Comparison of ENCODE assay signal across 1 cellular context in the genomic region with DNA sequence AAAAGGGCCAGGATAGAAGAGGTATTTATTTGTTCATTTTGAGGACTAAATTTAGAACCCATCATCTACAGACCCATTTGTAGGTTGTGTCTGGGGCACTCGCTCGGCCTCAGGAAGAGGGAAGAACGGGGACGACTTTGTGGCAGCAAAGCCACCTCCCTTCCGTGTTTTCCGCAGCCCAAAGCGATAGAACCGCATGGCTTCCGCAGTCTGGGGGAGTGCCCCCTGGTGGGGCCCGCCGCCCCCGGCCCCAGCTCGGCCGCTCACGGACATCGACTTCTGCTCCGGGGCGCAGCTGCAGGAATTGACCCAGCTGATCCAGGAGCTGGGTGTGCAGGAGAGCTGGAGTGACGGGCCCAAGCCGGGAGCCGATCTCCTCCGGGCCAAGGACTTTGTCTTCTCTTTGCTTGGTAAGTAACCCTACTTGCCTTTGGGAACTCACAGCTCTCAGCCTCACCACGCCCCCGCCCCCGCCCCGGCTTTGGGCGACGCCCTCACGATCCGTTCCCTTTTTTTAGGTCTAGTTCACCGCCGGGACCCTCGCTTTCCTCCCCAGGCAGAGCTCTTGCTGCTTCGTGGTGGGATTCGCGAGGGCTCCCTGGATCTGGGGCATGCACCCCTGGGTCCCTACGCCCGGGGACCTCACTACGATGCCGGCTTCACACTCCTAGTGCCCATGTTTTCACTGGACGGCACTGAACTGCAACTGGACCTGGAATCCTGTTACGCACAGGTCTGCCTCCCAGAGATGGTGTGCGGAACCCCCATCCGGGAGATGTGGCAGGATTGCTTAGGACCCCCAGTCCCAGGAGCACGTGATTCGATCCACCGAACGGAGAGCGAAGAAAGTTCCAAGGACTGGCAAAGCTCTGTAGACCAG.
TF ChIP-seq lines count a peak whose summit lies in the region.

No MANE protein-coding gene starts in this region.

TF ChIP-seq in HepG2, 621 proteins besides CTCF, POLR2A, EP300 and RAD21 (continues in another document):
- no peak for TF ChIP-seq XRCC5 (optimal IDR thresholded peaks at IDR 0.05; ENCODE audit: low read length)
- TF ChIP-seq, protein P1, sequence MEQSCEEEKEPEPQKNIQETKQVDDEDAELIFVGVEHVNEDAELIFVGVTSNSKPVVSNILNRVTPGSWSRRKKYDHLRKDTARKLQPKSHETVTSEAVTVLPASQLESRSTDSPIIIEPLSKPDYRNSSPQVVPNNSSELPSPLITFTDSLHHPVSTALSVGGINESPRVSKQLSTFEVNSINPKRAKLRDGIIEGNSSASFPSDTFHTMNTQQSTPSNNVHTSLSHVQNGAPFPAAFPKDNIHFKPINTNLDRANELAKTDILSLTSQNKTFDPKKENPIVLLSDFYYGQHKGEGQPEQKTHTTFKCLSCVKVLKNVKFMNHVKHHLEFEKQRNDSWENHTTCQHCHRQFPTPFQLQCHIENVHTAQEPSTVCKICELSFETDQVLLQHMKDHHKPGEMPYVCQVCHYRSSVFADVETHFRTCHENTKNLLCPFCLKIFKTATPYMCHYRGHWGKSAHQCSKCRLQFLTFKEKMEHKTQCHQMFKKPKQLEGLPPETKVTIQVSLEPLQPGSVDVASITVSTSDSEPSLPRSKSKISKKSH (CRISPR knock-in tag; IDR thresholded peaks at IDR 0.05; ENCODE audit: borderline replicate concordance), result no peak; the same call in 1 of the 2 replicates
- TF ChIP-seq, protein P2, sequence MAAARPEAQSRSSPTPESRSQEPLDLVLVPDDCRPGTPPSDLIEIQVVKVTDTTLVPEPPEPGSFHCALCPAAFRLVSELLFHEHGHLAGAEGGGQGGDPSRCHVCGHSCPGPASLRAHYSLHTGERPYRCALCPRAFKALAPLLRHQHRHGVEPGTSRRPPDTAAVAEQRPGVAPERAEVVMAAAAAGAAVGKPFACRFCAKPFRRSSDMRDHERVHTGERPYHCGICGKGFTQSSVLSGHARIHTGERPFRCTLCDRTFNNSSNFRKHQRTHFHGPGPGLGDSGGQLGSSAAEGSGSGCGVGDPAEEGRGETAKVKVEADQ (CRISPR knock-in tag; IDR thresholded peaks at IDR 0.05; ENCODE audit: borderline replicate concordance), result peak; percentile 22; the same call in 1 of the 2 replicates
- no peak for TF ChIP-seq NFKBIZ (CRISPR knock-in tag; IDR thresholded peaks at IDR 0.05)
- TF ChIP-seq, protein P3, sequence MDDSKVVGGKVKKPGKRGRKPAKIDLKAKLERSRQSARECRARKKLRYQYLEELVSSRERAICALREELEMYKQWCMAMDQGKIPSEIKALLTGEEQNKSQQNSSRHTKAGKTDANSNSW (CRISPR knock-in tag; IDR thresholded peaks at IDR 0.05; ENCODE audit: borderline replicate concordance), result no peak
- TF ChIP-seq NCOR1 (IDR thresholded peaks at IDR 0.05; ENCODE audit: borderline replicate concordance, low read length), result no peak
- no peak for TF ChIP-seq ZNF879 (CRISPR knock-in tag; IDR thresholded peaks at IDR 0.05)
- TF ChIP-seq HOXA3 (CRISPR knock-in tag; IDR thresholded peaks at IDR 0.05), result no peak; the same call in 1 of the 2 replicates
- TF ChIP-seq GZF1 (CRISPR knock-in tag; IDR thresholded peaks at IDR 0.05), result no peak
- TF ChIP-seq CHCHD3 (CRISPR knock-in tag; IDR thresholded peaks at IDR 0.05), result no peak
- TF ChIP-seq ZNF605 (CRISPR knock-in tag; IDR thresholded peaks at IDR 0.05), result no peak
- peak; percentile 27; the same call in 1 of the 2 replicates for TF ChIP-seq KDM5B (CRISPR knock-in tag; IDR thresholded peaks at IDR 0.05; ENCODE audit: borderline replicate concordance)
- no peak for TF ChIP-seq U2AF1 (optimal IDR thresholded peaks at IDR 0.05; ENCODE audit: low read depth, low read length)
- TF ChIP-seq ZC3H13 (CRISPR knock-in tag; IDR thresholded peaks at IDR 0.05), result no peak
- TF ChIP-seq, protein P4, sequence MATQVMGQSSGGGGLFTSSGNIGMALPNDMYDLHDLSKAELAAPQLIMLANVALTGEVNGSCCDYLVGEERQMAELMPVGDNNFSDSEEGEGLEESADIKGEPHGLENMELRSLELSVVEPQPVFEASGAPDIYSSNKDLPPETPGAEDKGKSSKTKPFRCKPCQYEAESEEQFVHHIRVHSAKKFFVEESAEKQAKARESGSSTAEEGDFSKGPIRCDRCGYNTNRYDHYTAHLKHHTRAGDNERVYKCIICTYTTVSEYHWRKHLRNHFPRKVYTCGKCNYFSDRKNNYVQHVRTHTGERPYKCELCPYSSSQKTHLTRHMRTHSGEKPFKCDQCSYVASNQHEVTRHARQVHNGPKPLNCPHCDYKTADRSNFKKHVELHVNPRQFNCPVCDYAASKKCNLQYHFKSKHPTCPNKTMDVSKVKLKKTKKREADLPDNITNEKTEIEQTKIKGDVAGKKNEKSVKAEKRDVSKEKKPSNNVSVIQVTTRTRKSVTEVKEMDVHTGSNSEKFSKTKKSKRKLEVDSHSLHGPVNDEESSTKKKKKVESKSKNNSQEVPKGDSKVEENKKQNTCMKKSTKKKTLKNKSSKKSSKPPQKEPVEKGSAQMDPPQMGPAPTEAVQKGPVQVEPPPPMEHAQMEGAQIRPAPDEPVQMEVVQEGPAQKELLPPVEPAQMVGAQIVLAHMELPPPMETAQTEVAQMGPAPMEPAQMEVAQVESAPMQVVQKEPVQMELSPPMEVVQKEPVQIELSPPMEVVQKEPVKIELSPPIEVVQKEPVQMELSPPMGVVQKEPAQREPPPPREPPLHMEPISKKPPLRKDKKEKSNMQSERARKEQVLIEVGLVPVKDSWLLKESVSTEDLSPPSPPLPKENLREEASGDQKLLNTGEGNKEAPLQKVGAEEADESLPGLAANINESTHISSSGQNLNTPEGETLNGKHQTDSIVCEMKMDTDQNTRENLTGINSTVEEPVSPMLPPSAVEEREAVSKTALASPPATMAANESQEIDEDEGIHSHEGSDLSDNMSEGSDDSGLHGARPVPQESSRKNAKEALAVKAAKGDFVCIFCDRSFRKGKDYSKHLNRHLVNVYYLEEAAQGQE (IDR thresholded peaks at IDR 0.05; ENCODE audit: borderline replicate concordance in 1 of 2, low read depth in 1 of 2, low read length in 2 of 2), result no peak
- no peak for TF ChIP-seq PAF1 (CRISPR knock-in tag; IDR thresholded peaks at IDR 0.05)
- TF ChIP-seq, protein P5, sequence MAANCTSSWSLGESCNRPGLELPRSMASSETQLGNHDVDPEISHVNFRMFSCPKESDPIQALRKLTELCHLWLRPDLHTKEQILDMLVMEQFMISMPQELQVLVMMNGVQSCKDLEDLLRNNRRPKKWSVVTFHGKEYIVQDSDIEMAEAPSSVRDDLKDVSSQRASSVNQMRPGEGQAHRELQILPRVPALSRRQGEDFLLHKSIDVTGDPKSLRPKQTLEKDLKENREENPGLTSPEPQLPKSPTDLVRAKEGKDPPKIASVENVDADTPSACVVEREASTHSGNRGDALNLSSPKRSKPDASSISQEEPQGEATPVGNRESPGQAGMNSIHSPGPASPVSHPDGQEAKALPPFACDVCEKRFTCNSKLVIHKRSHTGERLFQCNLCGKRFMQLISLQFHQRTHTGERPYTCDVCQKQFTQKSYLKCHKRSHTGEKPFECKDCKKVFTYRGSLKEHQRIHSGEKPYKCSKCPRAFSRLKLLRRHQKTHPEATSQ (CRISPR knock-in tag; IDR thresholded peaks at IDR 0.05; ENCODE audit: borderline replicate concordance), result no peak
- no peak for TF ChIP-seq NONO (IDR thresholded peaks at IDR 0.05)
- TF ChIP-seq NONO (CRISPR knock-in tag; conservative IDR thresholded peaks at IDR 0.05), result no peak
- TF ChIP-seq, protein P6, sequence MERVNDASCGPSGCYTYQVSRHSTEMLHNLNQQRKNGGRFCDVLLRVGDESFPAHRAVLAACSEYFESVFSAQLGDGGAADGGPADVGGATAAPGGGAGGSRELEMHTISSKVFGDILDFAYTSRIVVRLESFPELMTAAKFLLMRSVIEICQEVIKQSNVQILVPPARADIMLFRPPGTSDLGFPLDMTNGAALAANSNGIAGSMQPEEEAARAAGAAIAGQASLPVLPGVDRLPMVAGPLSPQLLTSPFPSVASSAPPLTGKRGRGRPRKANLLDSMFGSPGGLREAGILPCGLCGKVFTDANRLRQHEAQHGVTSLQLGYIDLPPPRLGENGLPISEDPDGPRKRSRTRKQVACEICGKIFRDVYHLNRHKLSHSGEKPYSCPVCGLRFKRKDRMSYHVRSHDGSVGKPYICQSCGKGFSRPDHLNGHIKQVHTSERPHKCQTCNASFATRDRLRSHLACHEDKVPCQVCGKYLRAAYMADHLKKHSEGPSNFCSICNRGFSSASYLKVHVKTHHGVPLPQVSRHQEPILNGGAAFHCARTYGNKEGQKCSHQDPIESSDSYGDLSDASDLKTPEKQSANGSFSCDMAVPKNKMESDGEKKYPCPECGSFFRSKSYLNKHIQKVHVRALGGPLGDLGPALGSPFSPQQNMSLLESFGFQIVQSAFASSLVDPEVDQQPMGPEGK (CRISPR knock-in tag; IDR thresholded peaks at IDR 0.05), result peak; percentile 68; the same call in 1 of the 2 replicates
- TF ChIP-seq HMG20B (CRISPR knock-in tag; conservative IDR thresholded peaks at IDR 0.05), result no peak
- no peak for TF ChIP-seq MTF2 (CRISPR knock-in tag; IDR thresholded peaks at IDR 0.05; ENCODE audit: borderline replicate concordance)
- no peak for TF ChIP-seq ZNF451 (CRISPR knock-in tag; IDR thresholded peaks at IDR 0.05)
- TF ChIP-seq, protein P7, sequence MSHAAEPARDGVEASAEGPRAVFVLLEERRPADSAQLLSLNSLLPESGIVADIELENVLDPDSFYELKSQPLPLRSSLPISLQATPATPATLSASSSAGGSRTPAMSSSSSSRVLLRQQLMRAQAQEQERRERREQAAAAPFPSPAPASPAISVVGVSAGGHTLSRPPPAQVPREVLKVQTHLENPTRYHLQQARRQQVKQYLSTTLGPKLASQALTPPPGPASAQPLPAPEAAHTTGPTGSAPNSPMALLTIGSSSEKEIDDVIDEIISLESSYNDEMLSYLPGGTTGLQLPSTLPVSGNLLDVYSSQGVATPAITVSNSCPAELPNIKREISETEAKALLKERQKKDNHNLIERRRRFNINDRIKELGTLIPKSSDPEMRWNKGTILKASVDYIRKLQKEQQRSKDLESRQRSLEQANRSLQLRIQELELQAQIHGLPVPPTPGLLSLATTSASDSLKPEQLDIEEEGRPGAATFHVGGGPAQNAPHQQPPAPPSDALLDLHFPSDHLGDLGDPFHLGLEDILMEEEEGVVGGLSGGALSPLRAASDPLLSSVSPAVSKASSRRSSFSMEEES (CRISPR knock-in tag; IDR thresholded peaks at IDR 0.05), result no peak
- TF ChIP-seq KAT8 (CRISPR knock-in tag; IDR thresholded peaks at IDR 0.05), result no peak
- TF ChIP-seq SNAPC2 (CRISPR knock-in tag; IDR thresholded peaks at IDR 0.05), result no peak
- TF ChIP-seq, protein P8, sequence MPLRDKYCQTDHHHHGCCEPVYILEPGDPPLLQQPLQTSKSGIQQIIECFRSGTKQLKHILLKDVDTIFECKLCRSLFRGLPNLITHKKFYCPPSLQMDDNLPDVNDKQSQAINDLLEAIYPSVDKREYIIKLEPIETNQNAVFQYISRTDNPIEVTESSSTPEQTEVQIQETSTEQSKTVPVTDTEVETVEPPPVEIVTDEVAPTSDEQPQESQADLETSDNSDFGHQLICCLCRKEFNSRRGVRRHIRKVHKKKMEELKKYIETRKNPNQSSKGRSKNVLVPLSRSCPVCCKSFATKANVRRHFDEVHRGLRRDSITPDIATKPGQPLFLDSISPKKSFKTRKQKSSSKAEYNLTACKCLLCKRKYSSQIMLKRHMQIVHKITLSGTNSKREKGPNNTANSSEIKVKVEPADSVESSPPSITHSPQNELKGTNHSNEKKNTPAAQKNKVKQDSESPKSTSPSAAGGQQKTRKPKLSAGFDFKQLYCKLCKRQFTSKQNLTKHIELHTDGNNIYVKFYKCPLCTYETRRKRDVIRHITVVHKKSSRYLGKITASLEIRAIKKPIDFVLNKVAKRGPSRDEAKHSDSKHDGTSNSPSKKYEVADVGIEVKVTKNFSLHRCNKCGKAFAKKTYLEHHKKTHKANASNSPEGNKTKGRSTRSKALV (CRISPR knock-in tag; IDR thresholded peaks at IDR 0.05), result no peak
- 0 out of 2 replicates have a peak, but pooled peaks have one; percentile 45 for TF ChIP-seq RBFOX2 (IDR thresholded peaks at IDR 0.05; ENCODE audit: low read depth, low read length)
- TF ChIP-seq MED8 (CRISPR knock-in tag; IDR thresholded peaks at IDR 0.05; ENCODE audit: insufficient replicate concordance), result no peak
- TF ChIP-seq ZFP82 (CRISPR knock-in tag; IDR thresholded peaks at IDR 0.05; ENCODE audit: borderline replicate concordance), result no peak
- TF ChIP-seq, protein P9, sequence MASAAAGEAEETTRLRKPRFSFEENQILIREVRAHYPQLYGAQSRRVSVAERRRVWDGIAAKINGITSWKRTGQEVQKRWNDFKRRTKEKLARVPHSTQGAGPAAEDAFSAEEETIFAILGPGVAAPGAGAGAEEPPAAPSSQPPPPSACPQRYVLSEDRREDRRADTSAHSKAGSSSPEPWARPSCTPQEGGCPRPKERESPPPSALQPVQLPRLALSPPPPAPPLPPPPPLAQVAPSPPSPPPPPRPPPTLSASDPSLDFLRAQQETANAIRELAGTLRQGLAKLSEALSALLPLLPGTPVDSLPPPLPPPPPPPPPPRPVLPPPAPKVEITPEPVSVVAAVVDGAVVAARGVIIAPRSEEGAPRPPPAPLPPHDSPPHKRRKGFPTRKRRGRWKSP (CRISPR knock-in tag; IDR thresholded peaks at IDR 0.05), result peak; percentile 63
- TF ChIP-seq ZSCAN29 (CRISPR knock-in tag; conservative IDR thresholded peaks at IDR 0.05), result no peak
- TF ChIP-seq NFKB2 (CRISPR knock-in tag; IDR thresholded peaks at IDR 0.05; ENCODE audit: borderline replicate concordance), result peak; percentile 9; the same call in 1 of the 2 replicates
- no peak for TF ChIP-seq ZNF652 (CRISPR knock-in tag; IDR thresholded peaks at IDR 0.05; ENCODE audit: borderline replicate concordance, low read depth)
- no peak for TF ChIP-seq NR2C2 (CRISPR knock-in tag; IDR thresholded peaks at IDR 0.05; ENCODE audit: borderline replicate concordance)
- TF ChIP-seq, protein P10, sequence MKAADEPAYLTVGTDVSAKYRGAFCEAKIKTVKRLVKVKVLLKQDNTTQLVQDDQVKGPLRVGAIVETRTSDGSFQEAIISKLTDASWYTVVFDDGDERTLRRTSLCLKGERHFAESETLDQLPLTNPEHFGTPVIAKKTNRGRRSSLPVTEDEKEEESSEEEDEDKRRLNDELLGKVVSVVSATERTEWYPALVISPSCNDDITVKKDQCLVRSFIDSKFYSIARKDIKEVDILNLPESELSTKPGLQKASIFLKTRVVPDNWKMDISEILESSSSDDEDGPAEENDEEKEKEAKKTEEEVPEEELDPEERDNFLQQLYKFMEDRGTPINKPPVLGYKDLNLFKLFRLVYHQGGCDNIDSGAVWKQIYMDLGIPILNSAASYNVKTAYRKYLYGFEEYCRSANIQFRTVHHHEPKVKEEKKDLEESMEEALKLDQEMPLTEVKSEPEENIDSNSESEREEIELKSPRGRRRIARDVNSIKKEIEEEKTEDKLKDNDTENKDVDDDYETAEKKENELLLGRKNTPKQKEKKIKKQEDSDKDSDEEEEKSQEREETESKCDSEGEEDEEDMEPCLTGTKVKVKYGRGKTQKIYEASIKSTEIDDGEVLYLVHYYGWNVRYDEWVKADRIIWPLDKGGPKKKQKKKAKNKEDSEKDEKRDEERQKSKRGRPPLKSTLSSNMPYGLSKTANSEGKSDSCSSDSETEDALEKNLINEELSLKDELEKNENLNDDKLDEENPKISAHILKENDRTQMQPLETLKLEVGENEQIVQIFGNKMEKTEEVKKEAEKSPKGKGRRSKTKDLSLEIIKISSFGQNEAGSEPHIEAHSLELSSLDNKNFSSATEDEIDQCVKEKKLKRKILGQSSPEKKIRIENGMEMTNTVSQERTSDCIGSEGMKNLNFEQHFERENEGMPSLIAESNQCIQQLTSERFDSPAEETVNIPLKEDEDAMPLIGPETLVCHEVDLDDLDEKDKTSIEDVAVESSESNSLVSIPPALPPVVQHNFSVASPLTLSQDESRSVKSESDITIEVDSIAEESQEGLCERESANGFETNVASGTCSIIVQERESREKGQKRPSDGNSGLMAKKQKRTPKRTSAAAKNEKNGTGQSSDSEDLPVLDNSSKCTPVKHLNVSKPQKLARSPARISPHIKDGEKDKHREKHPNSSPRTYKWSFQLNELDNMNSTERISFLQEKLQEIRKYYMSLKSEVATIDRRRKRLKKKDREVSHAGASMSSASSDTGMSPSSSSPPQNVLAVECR (CRISPR knock-in tag; IDR thresholded peaks at IDR 0.05; ENCODE audit: borderline replicate concordance), result peak; percentile 52; the same call in 1 of the 2 replicates
- no peak for TF ChIP-seq NFIB (CRISPR knock-in tag; IDR thresholded peaks at IDR 0.05; ENCODE audit: borderline replicate concordance)
